ENCODE assay signal across 22 cellular contexts in genomic region chr12:3164454-3165310, GRCh38.
DNase-seq lines count a peak whose midpoint lies in the region; ATAC-seq and TF ChIP-seq lines count a peak whose summit lies in the region.
"Had no signal": no experiment of that assay in that cellular context is flagged by ENCODE, and none has a peak within 500 bp of the region (broad histone marks: within the 10 kb centered on the region; RNA-seq: fewer than 3 reads in every experiment).

No MANE protein-coding gene starts in this region.

- H3K36me3 ChIP-seq in GM23338 (ENCODE audit: insufficient read depth): peaks cover 5% of the 10 kb centered on the region; the same call in 1 of the 2 replicates
- H3K36me3 ChIP-seq in NT2/D1 (ENCODE audit: insufficient read depth, insufficient read length, low read length): peaks cover 3% of the 10 kb centered on the region
- H3K36me3 ChIP-seq in neural progenitor cell: no peaks in the 10 kb centered on the region
- no peaks in the 10 kb centered on the region for H3K36me3 ChIP-seq in mammary epithelial cell (ENCODE audit: insufficient read depth, low read length)
- H3K36me3 ChIP-seq: breast epithelium, suprapubic skin had no signal

- H3K79me2 ChIP-seq in GM23338 (replicated peaks; ENCODE audit: insufficient read depth) (no peaks in the 10 kb centered on the region; the same call in 1 of the 2 replicates), neural progenitor cell (ENCODE audit: low read depth) (no peaks in the 10 kb centered on the region), mammary epithelial cell (ENCODE audit: insufficient read depth, low read length) (peaks cover 48% of the 10 kb centered on the region)

- H3K9ac ChIP-seq in NT2/D1 (ENCODE audit: insufficient read length, low read depth) (no peak overlapping the region), neural progenitor cell (no peak overlapping the region), mammary epithelial cell (ENCODE audit: insufficient read depth, low read length) (no peak overlapping the region)

- 97% methylated on average over 12 of the region's 12 CpGs for WGBS in mammary epithelial cell (ENCODE audit: low coverage, missing lambda C conversion rate)

- ATAC-seq in GM23338: peak; percentile 47
- no peak for ATAC-seq in GM21576 (IDR thresholded peaks at IDR 0.05; ENCODE audit: unreplicated experiment)
- no peak for ATAC-seq in natural killer cell
- ATAC-seq: activated CD8-positive, alpha-beta memory T cell treated with anti-CD3 and anti-CD28 coated beads, Interleukin-2, amount 10 ng/mL, durations not matched to agents 7 days and 5 days; activated T-helper 17 cell treated with anti-CD3 and anti-CD28 coated beads, Interleukin-2, amount 50 U/mL, for 72 hours; HCT116; SK-N-SH treated with all-trans-retinoic acid at 6 μM for 48 hours had no signal

- H3K27ac ChIP-seq in GM23338 (ENCODE audit: low read depth) (no peak overlapping the region), neural progenitor cell (no peak overlapping the region), mammary epithelial cell (ENCODE audit: insufficient read depth, low read depth, low read length) (no peak overlapping the region)
- H3K27ac ChIP-seq: breast epithelium, heart right ventricle, suprapubic skin had no signal

- BruUV-seq in mammary epithelial cell (replicated peaks; lab: Mats Ljungman, UMichigan): no TSS peak

- H3F3A ChIP-seq in GM23338 (replicated peaks; ENCODE audit: low read depth) (no peaks in the 10 kb centered on the region), neural progenitor cell (ENCODE audit: low read depth) (peaks cover 10% of the 10 kb centered on the region)

- peaks cover 30% of the 10 kb centered on the region for H3K4me1 ChIP-seq in GM23338 (ENCODE audit: insufficient read depth)
- H3K4me1 ChIP-seq in NT2/D1 (ENCODE audit: insufficient read depth, insufficient read length): peaks cover 21% of the 10 kb centered on the region
- peaks cover 20% of the 10 kb centered on the region for H3K4me1 ChIP-seq in neural progenitor cell
- H3K4me1 ChIP-seq in mammary epithelial cell (ENCODE audit: insufficient read depth, low read length): peaks cover 30% of the 10 kb centered on the region
- H3K4me1 ChIP-seq: breast epithelium had no signal

- H3K27me3 Mint-ChIP-seq in GM23338 (ENCODE audit: insufficient read depth, low read depth, poor library complexity) (peaks cover 8% of the 10 kb centered on the region), neural progenitor cell (ENCODE audit: insufficient read depth, low read depth) (peaks cover 10% of the 10 kb centered on the region), natural killer cell (ENCODE audit: low read depth in 2 of 2) (peaks cover 0 to 13% of the 10 kb centered on the region in 2 donors)

- H3K9me3 Mint-ChIP-seq in GM23338: peaks cover 11% of the 10 kb centered on the region
- peaks cover 14% of the 10 kb centered on the region for H3K9me3 Mint-ChIP-seq in neural progenitor cell
- no peaks in the 10 kb centered on the region for H3K9me3 Mint-ChIP-seq in natural killer cell
- H3K9me3 Mint-ChIP-seq: activated T-helper 17 cell treated with anti-CD3 and anti-CD28 coated beads, Interleukin-2, amount 50 U/mL, for 72 hours had no signal

- peaks cover 55% of the 10 kb centered on the region for H3K4me1 Mint-ChIP-seq in GM23338
- peaks cover 55% of the 10 kb centered on the region for H3K4me1 Mint-ChIP-seq in neural progenitor cell
- H3K4me1 Mint-ChIP-seq in natural killer cell: no peaks in the 10 kb centered on the region
- H3K4me1 Mint-ChIP-seq: activated CD8-positive, alpha-beta memory T cell treated with anti-CD3 and anti-CD28 coated beads, Interleukin-2, amount 10 ng/mL, durations not matched to agents 7 days and 5 days; activated T-helper 17 cell treated with anti-CD3 and anti-CD28 coated beads, Interleukin-2, amount 50 U/mL, for 72 hours had no signal

- TF ChIP-seq CTCF in GM23338 (conservative IDR thresholded peaks at IDR 0.05; ENCODE audit: low read depth in 2 of 2) (no peak), fibroblast of pulmonary artery (IDR thresholded peaks at IDR 0.05; ENCODE audit: low read length, missing control alignments) (no peak), neural progenitor cell (IDR thresholded peaks at IDR 0.05) (no peak), mammary epithelial cell (conservative IDR thresholded peaks at IDR 0.05 in 1 of 2, IDR thresholded peaks at IDR 0.05 in 1 of 2; ENCODE audit: extremely low read depth in 1 of 2, insufficient read depth in 1 of 2, low read depth in 1 of 2, low read length in 2 of 2) (no peak), natural killer cell (IDR thresholded peaks at IDR 0.05) (no peak)

- H3K27ac Mint-ChIP-seq in GM23338 (peak overlapping the region; percentile 85), neural progenitor cell (peak overlapping the region; percentile 58), natural killer cell (no peak overlapping the region)
- H3K27ac Mint-ChIP-seq: activated CD8-positive, alpha-beta memory T cell treated with anti-CD3 and anti-CD28 coated beads, Interleukin-2, amount 10 ng/mL, durations not matched to agents 7 days and 5 days; activated T-helper 17 cell treated with anti-CD3 and anti-CD28 coated beads, Interleukin-2, amount 50 U/mL, for 72 hours had no signal

- dilution Hi-C loops in mammary epithelial cell (cut with HindIII; ENCODE audit: low sequenced_read_pairs): no loop called here

- H3K27me3 ChIP-seq in GM23338 (ENCODE audit: insufficient read depth): no peaks in the 10 kb centered on the region
- no peaks in the 10 kb centered on the region for H3K27me3 ChIP-seq in NT2/D1 (ENCODE audit: insufficient read depth, insufficient read length)
- no peaks in the 10 kb centered on the region for H3K27me3 ChIP-seq in neural progenitor cell
- H3K27me3 ChIP-seq in mammary epithelial cell (ENCODE audit: insufficient read depth, low read length): no peaks in the 10 kb centered on the region
- H3K27me3 ChIP-seq: breast epithelium, heart right ventricle, suprapubic skin had no signal

- intact Hi-C loops in mammary epithelial cell (cut with micrococcal nuclease) (no loop called here), natural killer cell (cut with micrococcal nuclease) (no loop called here)

- H4K20me1 ChIP-seq in GM23338 (replicated peaks; ENCODE audit: insufficient read depth) (no peaks in the 10 kb centered on the region), neural progenitor cell (ENCODE audit: low read depth) (peaks cover 27% of the 10 kb centered on the region), mammary epithelial cell (ENCODE audit: insufficient read depth, low read length) (no peaks in the 10 kb centered on the region)

- in situ Hi-C loops in mammary epithelial cell (cut with MboI; ENCODE audit: low sequenced_read_pairs in 2 of 2): no loop called here

- H3K9me2 ChIP-seq in GM23338 (ENCODE audit: insufficient read depth): no peaks in the 10 kb centered on the region

- H2AFZ ChIP-seq in GM23338 (no peak overlapping the region), neural progenitor cell (replicated peaks) (no peak overlapping the region), mammary epithelial cell (ENCODE audit: low read depth, low read length) (no peak overlapping the region)

- H3K4me3 Mint-ChIP-seq in GM23338 (no peak overlapping the region; the same call in 2 of the 3 replicates), neural progenitor cell (no peak overlapping the region), natural killer cell (no peak overlapping the region)
- H3K4me3 Mint-ChIP-seq: activated CD8-positive, alpha-beta memory T cell treated with anti-CD3 and anti-CD28 coated beads, Interleukin-2, amount 10 ng/mL, durations not matched to agents 7 days and 5 days; activated T-helper 17 cell treated with anti-CD3 and anti-CD28 coated beads, Interleukin-2, amount 50 U/mL, for 72 hours had no signal

- no peak overlapping the region for H3K4me3 ChIP-seq in GM23338
- H3K4me3 ChIP-seq in NT2/D1 (ENCODE audit: insufficient read length, low read depth): no peak overlapping the region
- no peak overlapping the region for H3K4me3 ChIP-seq in fibroblast of pulmonary artery (replicated peaks; ENCODE audit: low read depth, low read length)
- H3K4me3 ChIP-seq in neural progenitor cell: no peak overlapping the region
- H3K4me3 ChIP-seq in mammary epithelial cell (replicated peaks in 1 of 3; ENCODE audit: insufficient read depth in 1 of 3, low read depth in 2 of 3, low read length in 3 of 3): no peak overlapping the region
- H3K4me3 ChIP-seq: breast epithelium, heart right ventricle, suprapubic skin had no signal

- DNase-seq in GM23338 (ENCODE audit: low spot score) (no peak), NT2/D1 (ENCODE audit: low read depth, low spot score) (peak; percentile 84), fibroblast of pulmonary artery (ENCODE audit: low read depth) (peak; percentile 13), neural progenitor cell (ENCODE audit: low spot score) (peak; percentile 64), mammary epithelial cell (no peak), natural killer cell (no peak)
- no peak for DNase-seq in stimulated activated CD4-positive, alpha-beta T cell treated with anti-CD3 and anti-CD28 coated beads, Interleukin-12 subunit alpha, Interleukin-12 subunit beta, amount 100 ng/mL, for 4 hours
- DNase-seq: activated CD4-positive, CD25-positive, alpha-beta regulatory T cell treated with anti-CD3 and anti-CD28 coated beads, Interleukin-2, amount 50 U/mL, for 72 hours; activated CD8-positive, alpha-beta memory T cell treated with anti-CD3 and anti-CD28 coated beads, Interleukin-2, amount 10 ng/mL, durations not matched to agents 7 days and 5 days; effector CD8-positive, alpha-beta T cell; EL; heart right ventricle; NCI-H1092; NCI-H774; nucleus accumbens; T1000 had no signal

- peaks cover 20% of the 10 kb centered on the region for H3K36me3 Mint-ChIP-seq in GM23338 (ENCODE audit: low read depth)
- peaks cover 10% of the 10 kb centered on the region for H3K36me3 Mint-ChIP-seq in neural progenitor cell
- no peaks in the 10 kb centered on the region for H3K36me3 Mint-ChIP-seq in natural killer cell
- H3K36me3 Mint-ChIP-seq: activated CD8-positive, alpha-beta memory T cell treated with anti-CD3 and anti-CD28 coated beads, Interleukin-2, amount 10 ng/mL, durations not matched to agents 7 days and 5 days had no signal

- H3K9me3 ChIP-seq in NT2/D1 (ENCODE audit: insufficient read depth, low read length) (peaks cover 26% of the 10 kb centered on the region), neural progenitor cell (ENCODE audit: low read depth) (no peaks in the 10 kb centered on the region), mammary epithelial cell (replicated peaks; ENCODE audit: insufficient read depth, low read length) (no peaks in the 10 kb centered on the region)
- H3K9me3 ChIP-seq: breast epithelium, heart right ventricle, suprapubic skin had no signal

- H3K4me2 ChIP-seq in GM23338 (peak overlapping the region; percentile 64), neural progenitor cell (peak overlapping the region; percentile 33), mammary epithelial cell (ENCODE audit: insufficient read depth, low read depth, low read length) (no peak overlapping the region)

- CTCF ChIA-PET in mammary epithelial cell (lab: Charles Lee; ENCODE audit: low non-redundant PET): no interaction called here

Comparison
In these comparisons a context has a peak if more than half of its experiments do, and no peak if none do; other contexts are left out.
1. DNase-seq: peak in NT2/D1 (single experiment), fibroblast of pulmonary artery (single experiment) and neural progenitor cell (single experiment); none in GM23338 (single experiment), mammary epithelial cell (single experiment), natural killer cell (single experiment) and stimulated activated CD4-positive, alpha-beta T cell treated with anti-CD3 and anti-CD28 coated beads, Interleukin-12 subunit alpha, Interleukin-12 subunit beta, amount 100 ng/mL, for 4 hours (single experiment).
2. H3K27ac Mint-ChIP-seq: peak in GM23338 (single experiment) and neural progenitor cell (single experiment); none in natural killer cell (0 of 2).